ENCODE assay signal across 1 cellular context in genomic region chr13:33543631-33544030, GRCh38.
TF ChIP-seq lines count a peak whose summit lies in the region.

No MANE protein-coding gene starts in this region.

TF ChIP-seq in HepG2, 621 proteins besides CTCF, POLR2A, EP300 and RAD21 (continued from another document):
- TF ChIP-seq ZBTB34 (CRISPR knock-in tag; IDR thresholded peaks at IDR 0.05): no peak
- no peak for TF ChIP-seq SALL2 (CRISPR knock-in tag; IDR thresholded peaks at IDR 0.05)
- no peak for TF ChIP-seq ZBTB44 (CRISPR knock-in tag; IDR thresholded peaks at IDR 0.05)
- no peak for TF ChIP-seq XRCC5 (optimal IDR thresholded peaks at IDR 0.05; ENCODE audit: low read length)
- TF ChIP-seq ETV6 (CRISPR knock-in tag; conservative IDR thresholded peaks at IDR 0.05): no peak
- no peak for TF ChIP-seq PRPF4 (IDR thresholded peaks at IDR 0.05; ENCODE audit: low read depth, low read length, poor library complexity, severe bottlenecking)
- TF ChIP-seq MIER3 (CRISPR knock-in tag; IDR thresholded peaks at IDR 0.05; ENCODE audit: borderline replicate concordance): no peak
- no peak for TF ChIP-seq TFAP4 (IDR thresholded peaks at IDR 0.05; ENCODE audit: borderline replicate concordance, low read depth)
